ENCODE assay signal across 24 cellular contexts in the genomic region with DNA sequence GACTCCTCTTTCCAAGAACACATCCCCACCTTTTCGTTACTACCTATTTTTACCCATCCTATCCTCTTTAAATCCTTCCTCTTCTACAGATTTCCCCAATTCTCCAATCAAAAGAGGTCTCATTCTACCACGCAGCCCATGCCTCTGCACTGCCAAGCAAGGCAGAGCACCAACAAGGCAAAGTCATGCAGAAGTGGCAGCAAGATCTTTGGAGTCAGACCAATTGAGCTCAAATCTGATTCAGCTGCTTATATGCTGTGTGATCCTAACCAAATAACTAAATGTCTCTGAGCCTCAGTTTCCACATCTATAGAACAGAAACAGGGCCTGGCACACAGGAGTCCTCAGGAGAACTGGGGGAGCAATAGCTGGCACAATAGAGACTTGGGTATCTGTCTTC. TPM values are rescaled to one million over a fixed set of nuclear protein-coding genes. Genes with fewer than 3 reads are reported as not detected.
A peak's percentile ranks its signal among the peaks of the same experiment; 100 is the strongest.
DNase-seq lines count a peak whose midpoint lies in the region; ATAC-seq and TF ChIP-seq lines count a peak whose summit lies in the region.
"Had no signal": no experiment of that assay in that cellular context is flagged by ENCODE, and none has a peak within 500 bp of the region (broad histone marks: within the 10 kb centered on the region; RNA-seq: fewer than 3 reads in every experiment).

No MANE protein-coding gene starts in this region.

- H3K23ac ChIP-seq in mesendoderm (ENCODE audit: low read length), result peak overlapping the region; percentile 15

- H3K18ac ChIP-seq in mesendoderm (ENCODE audit: low read length), result no peak overlapping the region

- no peak overlapping the region for H3K56ac ChIP-seq in mesendoderm (ENCODE audit: low read length)

- H3K36me3 ChIP-seq in CD4-positive, alpha-beta memory T cell (ENCODE audit: insufficient read depth, low read length), result no peaks in the 10 kb centered on the region
- H3K36me3 ChIP-seq in mesendoderm (ENCODE audit: control insufficient read depth, insufficient read depth, low read length), result no peaks in the 10 kb centered on the region
- H3K36me3 ChIP-seq: HAP-1, Peyer's patch had no signal

- no peaks in the 10 kb centered on the region for H3K27me3 Mint-ChIP-seq in CD4-positive, alpha-beta memory T cell
- H3K27me3 Mint-ChIP-seq in HFFc6 (ENCODE audit: insufficient read depth), result peaks cover 6% of the 10 kb centered on the region; the same call in 1 of the 2 replicates
- H3K27me3 Mint-ChIP-seq in T-helper 17 cell, result no peaks in the 10 kb centered on the region
- no peaks in the 10 kb centered on the region for H3K27me3 Mint-ChIP-seq in T-helper 2 cell treated with Interferon-gamma antibody and Interleukin-4, amounts not matched to agents 5 μg/mL and 100 μg/mL, for 36 hours (ENCODE audit: low read depth)
- H3K27me3 Mint-ChIP-seq in endothelial cell (ENCODE audit: unreplicated experiment), result no peaks in the 10 kb centered on the region
- H3K27me3 Mint-ChIP-seq: CD8-positive, alpha-beta memory T cell had no signal

- no peaks in the 10 kb centered on the region for H3K79me2 ChIP-seq in mesendoderm (ENCODE audit: control insufficient read depth, insufficient read depth, low read length)

- peak overlapping the region in 4 of 7 donors; percentile 25 to 72 (median 52) for H3K27ac Mint-ChIP-seq in CD4-positive, alpha-beta memory T cell
- H3K27ac Mint-ChIP-seq in HFFc6, result peak overlapping the region; percentile 3; the same call in 1 of the 2 replicates
- peak overlapping the region; percentile 85 for H3K27ac Mint-ChIP-seq in T-helper 17 cell
- no peak overlapping the region for H3K27ac Mint-ChIP-seq in T-helper 2 cell treated with Interferon-gamma antibody and Interleukin-4, amounts not matched to agents 5 μg/mL and 100 μg/mL, for 36 hours
- H3K27ac Mint-ChIP-seq in endothelial cell (ENCODE audit: unreplicated experiment), result no peak overlapping the region

- H3K27me3 ChIP-seq in CD4-positive, alpha-beta memory T cell (ENCODE audit: insufficient read depth, low read length), result no peaks in the 10 kb centered on the region
- no peaks in the 10 kb centered on the region for H3K27me3 ChIP-seq in mesendoderm (ENCODE audit: insufficient read depth, low read length, poor library complexity)
- H3K27me3 ChIP-seq: BLaER1 treated with 17β-estradiol and CSF1 and Interleukin-3, amounts not matched to agents 10 nM and 100 nM; Peyer's patch had no signal

- H3K36me3 Mint-ChIP-seq in CD4-positive, alpha-beta memory T cell, result no peaks in the 10 kb centered on the region
- H3K36me3 Mint-ChIP-seq in HFFc6 (ENCODE audit: low read depth) (peaks cover 6% of the 10 kb centered on the region; the same call in 1 of the 2 replicates), T-helper 17 cell (ENCODE audit: low read depth) (peaks cover 4% of the 10 kb centered on the region), endothelial cell (ENCODE audit: low read depth, unreplicated experiment) (no peaks in the 10 kb centered on the region)
- no peaks in the 10 kb centered on the region for H3K36me3 Mint-ChIP-seq in T-helper 2 cell treated with Interferon-gamma antibody and Interleukin-4, amounts not matched to agents 5 μg/mL and 100 μg/mL, for 36 hours (ENCODE audit: low read depth)

- H3K9ac ChIP-seq in mesendoderm (ENCODE audit: low read length), result no peak overlapping the region
- H3K9ac ChIP-seq: BLaER1 treated with 17β-estradiol and CSF1 and Interleukin-3, amounts not matched to agents 10 nM and 100 nM had no signal

- H4K5ac ChIP-seq in mesendoderm (ENCODE audit: low read length), result no peak overlapping the region

- intact Hi-C loops in CD4-positive, alpha-beta memory T cell (cut with micrococcal nuclease), result no loop called here

- no peak for ATAC-seq in T-helper 17 cell
- ATAC-seq: A549 had no signal

- no peak overlapping the region for H2AK5ac ChIP-seq in mesendoderm (ENCODE audit: low read length)

- no peaks in the 10 kb centered on the region for H3K9me3 Mint-ChIP-seq in CD4-positive, alpha-beta memory T cell
- H3K9me3 Mint-ChIP-seq in HFFc6 (no peaks in the 10 kb centered on the region), endothelial cell (ENCODE audit: unreplicated experiment) (no peaks in the 10 kb centered on the region)
- H3K9me3 Mint-ChIP-seq in T-helper 2 cell treated with Interferon-gamma antibody and Interleukin-4, amounts not matched to agents 5 μg/mL and 100 μg/mL, for 36 hours, result no peaks in the 10 kb centered on the region
- H3K9me3 Mint-ChIP-seq: CD8-positive, alpha-beta memory T cell had no signal

- H3K4me1 ChIP-seq in CD4-positive, alpha-beta memory T cell (ENCODE audit: insufficient read depth, low read length), result peaks cover 18% of the 10 kb centered on the region
- peaks cover 11% of the 10 kb centered on the region for H3K4me1 ChIP-seq in mesendoderm (ENCODE audit: control insufficient read depth, low read depth, low read length)

- no peak overlapping the region for H3K4me3 Mint-ChIP-seq in CD4-positive, alpha-beta memory T cell
- H3K4me3 Mint-ChIP-seq in HFFc6 (no peak overlapping the region), T-helper 17 cell (no peak overlapping the region), endothelial cell (ENCODE audit: unreplicated experiment) (no peak overlapping the region)
- H3K4me3 Mint-ChIP-seq in T-helper 2 cell treated with Interferon-gamma antibody and Interleukin-4, amounts not matched to agents 5 μg/mL and 100 μg/mL, for 36 hours, result no peak overlapping the region
- H3K4me3 Mint-ChIP-seq: CD8-positive, alpha-beta memory T cell had no signal

- peaks cover 21 to 38% (median 27%) of the 10 kb centered on the region in 4 donors for H3K4me1 Mint-ChIP-seq in CD4-positive, alpha-beta memory T cell
- H3K4me1 Mint-ChIP-seq in HFFc6 (ENCODE audit: low read depth) (peaks cover 94% of the 10 kb centered on the region), T-helper 17 cell (peaks cover 30% of the 10 kb centered on the region), endothelial cell (ENCODE audit: unreplicated experiment) (peaks cover 14% of the 10 kb centered on the region)
- peaks cover 10% of the 10 kb centered on the region for H3K4me1 Mint-ChIP-seq in T-helper 2 cell treated with Interferon-gamma antibody and Interleukin-4, amounts not matched to agents 5 μg/mL and 100 μg/mL, for 36 hours (ENCODE audit: low read depth)

- no peak overlapping the region for H3K4me2 ChIP-seq in mesendoderm (ENCODE audit: low read length)
- H3K4me2 ChIP-seq: A549 had no signal

- no peaks in the 10 kb centered on the region for H3K79me1 ChIP-seq in mesendoderm (ENCODE audit: low read length)

- POLR2A ChIA-PET in CD4-positive, alpha-beta memory T cell (lab: Charles Lee; ENCODE audit: partially characterized antibody), result interaction anchor here (0.9 kb wide), 1 partner anchor 14 kb away, joined by 3 read pairs; no protein-coding TSS in a partner anchor

- H3K27ac ChIP-seq in CD4-positive, alpha-beta memory T cell (ENCODE audit: low read depth, low read length), result no peak overlapping the region
- no peak overlapping the region for H3K27ac ChIP-seq in mesendoderm (ENCODE audit: low read depth, low read length)
- H3K27ac ChIP-seq: A549; BLaER1 treated with 17β-estradiol and CSF1 and Interleukin-3, amounts not matched to agents 10 nM and 100 nM; HL-60; Peyer's patch had no signal

- no peak overlapping the region for H3K4ac ChIP-seq in mesendoderm (ENCODE audit: low read depth, low read length)

- H2BK120ac ChIP-seq in mesendoderm (ENCODE audit: low read depth, low read length), result no peak overlapping the region

- H3K9me3 ChIP-seq in CD4-positive, alpha-beta memory T cell (ENCODE audit: control insufficient read depth in 1 of 2, low read length in 2 of 2), result no peaks in the 10 kb centered on the region
- no peaks in the 10 kb centered on the region for H3K9me3 ChIP-seq in T-helper 17 cell (ENCODE audit: control insufficient read depth, low read length, poor library complexity, severe bottlenecking)
- H3K9me3 ChIP-seq: A549; BLaER1 treated with 17β-estradiol and CSF1 and Interleukin-3, amounts not matched to agents 10 nM and 100 nM; HAP-1; Peyer's patch had no signal

- no peak overlapping the region for H4K8ac ChIP-seq in mesendoderm (ENCODE audit: low read depth, low read length)

- DNase-seq in CD4-positive, alpha-beta memory T cell, result no peak
- DNase-seq in HFFc6, result no peak
- no peak for DNase-seq in T-helper 17 cell
- no peak for DNase-seq in mesendoderm
- no peak for DNase-seq in DMS153 (lab: John Stamatoyannopoulos, UW)
- no peak for DNase-seq in T-helper 2 cell treated with Interferon-gamma antibody and Interleukin-4, amounts not matched to agents 5 μg/mL and 100 μg/mL, for 36 hours (ENCODE audit: low spot score)
- no peak for DNase-seq in endothelial cell (ENCODE audit: low spot score)
- no peak for DNase-seq in foreskin melanocyte
- DNase-seq: AML-193; CD8-positive, alpha-beta memory T cell; DMS 273 treated with DMSO at 0.1 percent for 48 hours; DMS79 treated with DMSO at 0.1 percent for 48 hours; GOT3; Karpas-422; NCI-H1092 treated with DMSO at 0.1 percent for 48 hours; NCI-H1436; NCI-H2029; NCI-H526 treated with DMSO at 0.1 percent for 48 hours; SIG-M5 had no signal

- TF ChIP-seq CTCF in HFFc6 (IDR thresholded peaks at IDR 0.05), result no peak
- TF ChIP-seq CTCF in endothelial cell (IDR thresholded peaks at IDR 0.05; ENCODE audit: unreplicated experiment), result no peak

- H2BK5ac ChIP-seq in mesendoderm (ENCODE audit: low read length), result no peak overlapping the region

- WGBS in mesendoderm (ENCODE audit: extremely low coverage, insufficient coverage, low lambda C conversion rate), result 100% methylated on average over 1 of the region's 2 CpGs

- H2BK15ac ChIP-seq in mesendoderm (replicated peaks; ENCODE audit: low read depth), result no peak overlapping the region

- no peak overlapping the region for H3K4me3 ChIP-seq in CD4-positive, alpha-beta memory T cell (ENCODE audit: low read length in 2 of 2)
- no peak overlapping the region for H3K4me3 ChIP-seq in mesendoderm (ENCODE audit: low read length)
- H3K4me3 ChIP-seq: A549; BLaER1 treated with 17β-estradiol and CSF1 and Interleukin-3, amounts not matched to agents 10 nM and 100 nM; HAP-1; Peyer's patch had no signal

- CTCF ChIA-PET in CD4-positive, alpha-beta memory T cell (lab: Charles Lee; ENCODE audit: partially characterized antibody), result interaction anchor here (0.9 to 1.2 kb wide), 2 partner anchors 12 to 99 kb away, joined by 3 to 5 read pairs; no protein-coding TSS in a partner anchor

RNA-seq across cellular contexts. Expression of a gene that starts 41.0 kb away (rescaled TPM):
- 10 to 100 TPM; 59.4 to 63.1 TPM for total RNA-seq in CD4-positive, alpha-beta memory T cell
- polyA plus RNA-seq in CD4-positive, alpha-beta memory T cell, result 10 to 100 TPM in 1 of 2 donors, 1 to 10 TPM in 1; 1.6 to 12.0 TPM
- 100 to 1,000 TPM in 4 of 6 experiments, 10 to 100 TPM in 2; 92.1 to 144 (median 101) TPM for total RNA-seq in HFFc6 (2021; fragmentation: NEBNext Ultra II Directional; extraction: Animal tissue kit (Norgen Biotek cat#: 25700))
- 10 to 100 TPM; 42.2 to 44.2 TPM for total RNA-seq in T-helper 17 cell
- 4.7 TPM for polyA plus RNA-seq in mesendoderm (2013, experiment 1 of 2)
- 5.2 TPM for polyA plus RNA-seq in mesendoderm (2013, experiment 2 of 2)
- total RNA-seq in endothelial cell (ENCODE audit: unreplicated experiment), result 26.9 TPM

RNA-seq across cellular contexts. Expression of a gene that starts 41.5 kb away (rescaled TPM):
- total RNA-seq in CD4-positive, alpha-beta memory T cell, result under 1 TPM; 0.64 to 0.67 TPM
- polyA plus RNA-seq in CD4-positive, alpha-beta memory T cell, result under 1 TPM in 1 of 2 donors, not detected in 1; 0.24 TPM
- under 1 TPM; 0.37 to 0.73 (median 0.61) TPM for total RNA-seq in HFFc6 (2021; fragmentation: NEBNext Ultra II Directional; extraction: Animal tissue kit (Norgen Biotek cat#: 25700))
- total RNA-seq in T-helper 17 cell (not detected), endothelial cell (ENCODE audit: unreplicated experiment) (4.3 TPM)
- 0.13 TPM for polyA plus RNA-seq in mesendoderm (2013, experiment 1 of 2)
- 0.13 TPM for polyA plus RNA-seq in mesendoderm (2013, experiment 2 of 2)
- polyA plus RNA-seq: CD8-positive, alpha-beta memory T cell had no signal

Comparison
In these comparisons a context has a peak if more than half of its experiments do, and no peak if none do; other contexts are left out.
1. H3K27ac Mint-ChIP-seq: peak in CD4-positive, alpha-beta memory T cell (4 of 7), HFFc6 (single experiment) and T-helper 17 cell (single experiment); none in T-helper 2 cell treated with Interferon-gamma antibody and Interleukin-4, amounts not matched to agents 5 μg/mL and 100 μg/mL, for 36 hours (single experiment) and endothelial cell (single experiment).